8 cellular contexts compared by ENCODE assay signal in the genomic region with DNA sequence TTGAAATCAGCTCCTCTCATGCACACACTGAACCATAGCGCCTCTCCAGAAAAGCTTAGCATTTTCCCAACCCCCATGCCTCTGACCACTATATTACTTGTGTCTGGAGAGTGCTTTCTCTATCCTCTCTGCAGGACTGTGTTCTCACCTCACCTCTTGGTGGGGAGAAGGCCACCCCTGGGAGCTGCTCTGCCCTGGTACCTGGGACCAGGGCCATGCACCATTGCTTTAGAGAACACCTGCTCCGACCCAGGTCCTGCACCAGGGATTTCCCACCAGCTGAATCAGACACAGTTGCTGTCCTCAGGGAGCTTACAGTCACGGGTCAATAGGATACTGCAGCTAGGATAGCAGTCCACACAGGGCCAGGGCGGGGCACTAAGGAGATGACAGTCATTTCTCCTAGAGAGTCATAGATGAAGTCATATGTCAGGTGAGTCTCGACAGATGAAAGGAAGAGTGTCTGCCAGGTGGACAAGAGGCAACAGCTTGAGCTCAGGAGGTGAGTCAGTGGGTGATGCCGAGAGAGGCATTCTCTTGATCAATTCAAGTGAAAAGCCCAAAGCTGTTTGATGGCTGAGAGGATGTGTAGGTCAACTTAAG. TPM values are rescaled to one million over a fixed set of nuclear protein-coding genes. Genes with fewer than 3 reads are reported as not detected.
DNase-seq lines count a peak whose midpoint lies in the region; ATAC-seq and TF ChIP-seq lines count a peak whose summit lies in the region.

No MANE protein-coding gene starts in this region.

- H3K36me3 ChIP-seq in breast epithelium (no peaks in the 10 kb centered on the region), Karpas-422 (ENCODE audit: insufficient read depth, low read length) (no peaks in the 10 kb centered on the region)

- no peak overlapping the region for H2AFZ ChIP-seq in Karpas-422 (ENCODE audit: low read length)

- in situ Hi-C loops in ACHN (cut with HindIII; ENCODE audit: low pct_ligation_motif_present, low pct_unique_long_range_greater_than_20kb, low sequenced_read_pairs), result no loop called here

- ATAC-seq in HG02610 (IDR thresholded peaks at IDR 0.05; ENCODE audit: unreplicated experiment), result no peak

- H3K27me3 ChIP-seq in breast epithelium (no peaks in the 10 kb centered on the region), Karpas-422 (ENCODE audit: low read length) (0 out of 2 replicates have a peak, but pooled peaks cover 3% of the 10 kb centered on the region)

- no peaks in the 10 kb centered on the region for H3K9me2 ChIP-seq in Karpas-422 (replicated peaks; ENCODE audit: insufficient read depth, low read length)

- DNase-seq in NCI-H345 (lab: John Stamatoyannopoulos, UW) (peak; percentile 11), NCI-H345 treated with DMSO at 0.1 percent for 48 hours (lab: John Stamatoyannopoulos, UW; ENCODE audit: unreplicated experiment) (no peak), NCI-H69 (lab: John Stamatoyannopoulos, UW) (peak; percentile 52), breast epithelium (ENCODE audit: low spot score in 2 of 2) (no peak), Karpas-422 (no peak), ACHN (no peak)
- peak; percentile 5 for DNase-seq in stimulated activated CD4-positive, alpha-beta T cell treated with anti-CD3 and anti-CD28 coated beads, Interleukin-2, amount 100 ng/mL, for 4 hours (ENCODE audit: low read depth)

- peaks cover 28% of the 10 kb centered on the region for H4K20me1 ChIP-seq in Karpas-422 (ENCODE audit: insufficient read depth, low read depth, low read length)

- intact Hi-C loops in breast epithelium (cut with DNase I; ENCODE audit: low total_unique reads), result no loop called here

- H3K27ac ChIP-seq in breast epithelium (no peak overlapping the region), Karpas-422 (ENCODE audit: low read length) (no peak overlapping the region)

- H3K9me3 ChIP-seq in breast epithelium, result peaks cover 0 to 9% of the 10 kb centered on the region in 2 donors
- H3K9me3 ChIP-seq in Karpas-422 (ENCODE audit: low read length), result peaks cover 5% of the 10 kb centered on the region; the same call in 1 of the 2 replicates

- H3K9ac ChIP-seq in Karpas-422 (ENCODE audit: low read length), result no peak overlapping the region

- no peak for TF ChIP-seq POLR2A in breast epithelium (IDR thresholded peaks at IDR 0.05)

- no peaks in the 10 kb centered on the region for H3K4me1 ChIP-seq in breast epithelium
- H3K4me1 ChIP-seq in Karpas-422 (ENCODE audit: low read length), result peaks cover 12% of the 10 kb centered on the region

- H3K4me3 ChIP-seq in breast epithelium (peak overlapping the region in 2 of 3 donors; percentile 96 to 99), Karpas-422 (ENCODE audit: low read length) (no peak overlapping the region)

- H3K4me2 ChIP-seq in Karpas-422 (ENCODE audit: low read depth, low read length, poor library complexity, severe bottlenecking), result no peak overlapping the region

- H3K79me2 ChIP-seq in Karpas-422 (ENCODE audit: low read length), result peaks cover 24% of the 10 kb centered on the region

- no peak for TF ChIP-seq CTCF in breast epithelium (IDR thresholded peaks at IDR 0.05)

RNA-seq across cellular contexts. Expression of a gene that starts 0.6 kb away (rescaled TPM):
- total RNA-seq in breast epithelium, result 10 to 100 TPM in 2 of 3 donors, 1 to 10 TPM in 1; 9.4 to 16.7 (median 14.1) TPM
- total RNA-seq in Karpas-422 (2014; rRNA removed; shearing (Covaris generic); ENCODE audit: low replicate concordance), result 7.5 and 9.1 TPM in 2 replicates

Comparison
In these comparisons a context has a peak if more than half of its experiments do, and no peak if none do; other contexts are left out.
1. DNase-seq: peak in NCI-H345 (single experiment), NCI-H69 (single experiment) and stimulated activated CD4-positive, alpha-beta T cell treated with anti-CD3 and anti-CD28 coated beads, Interleukin-2, amount 100 ng/mL, for 4 hours (single experiment); none in NCI-H345 treated with DMSO at 0.1 percent for 48 hours (single experiment), breast epithelium (0 of 2), Karpas-422 (single experiment) and ACHN (single experiment).